ENCODE assay signal across 8 cellular contexts in the genomic region with DNA sequence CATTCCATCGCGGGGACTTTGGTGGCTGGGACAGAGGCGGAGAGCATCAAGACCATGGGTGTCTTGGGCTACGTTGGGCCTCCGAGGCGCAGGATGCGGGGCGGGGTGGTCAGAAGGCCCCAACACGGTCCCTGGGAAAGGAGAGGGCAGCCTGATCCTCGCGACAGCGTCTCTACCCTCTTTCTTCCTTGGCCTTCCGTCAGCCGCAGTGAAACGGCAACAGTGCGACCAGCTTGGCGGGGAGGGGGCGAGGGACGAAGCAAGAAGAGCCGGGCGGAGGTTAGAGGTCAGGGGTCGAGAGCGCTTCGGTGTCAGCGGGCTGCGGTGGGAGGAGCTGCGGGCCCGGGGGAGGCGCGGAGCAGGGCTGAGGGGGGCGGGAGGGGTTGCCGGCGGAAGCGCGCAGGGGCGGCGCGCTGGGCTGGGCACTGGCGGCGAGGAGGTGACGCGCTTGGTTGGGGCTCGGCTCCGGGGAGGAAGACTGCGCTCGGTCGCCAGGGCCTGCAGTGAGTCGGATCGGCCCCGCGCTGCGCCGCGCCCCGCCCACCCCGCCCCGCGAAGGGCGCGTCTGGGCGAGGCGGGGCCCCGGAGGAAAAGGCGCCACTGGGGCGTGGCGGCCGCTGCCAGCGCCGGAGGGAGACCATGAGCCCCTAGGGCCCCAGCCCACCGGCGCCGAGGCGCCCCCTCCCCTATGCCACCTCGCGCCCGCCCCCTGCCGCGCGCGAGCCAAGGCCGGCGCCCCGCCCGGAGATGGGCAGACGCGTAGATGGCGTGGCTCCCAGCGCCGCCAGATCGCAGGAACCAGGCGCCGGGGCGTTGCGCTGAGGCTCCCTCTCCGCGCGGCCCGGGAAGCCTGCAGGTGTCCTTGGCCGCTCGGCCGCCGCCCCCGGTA. TPM values are rescaled to one million over a fixed set of nuclear protein-coding genes. Genes with fewer than 3 reads are reported as not detected.
DNase-seq lines count a peak whose midpoint lies in the region; ATAC-seq and TF ChIP-seq lines count a peak whose summit lies in the region.

TSS of gene KCNC4 (plus strand) at position 600 of the 889 bp plus-strand sequence. CDS start 1,186 bp downstream, outside the sequence.

- TF ChIP-seq CTCF in foreskin keratinocyte (conservative IDR thresholded peaks at IDR 0.05) = no peak
- TF ChIP-seq CTCF in neural progenitor cell (IDR thresholded peaks at IDR 0.05) = no peak
- TF ChIP-seq CTCF in stomach (IDR thresholded peaks at IDR 0.05) = peak in 1 of 7 experiments; percentile 18

- peak within 1 kb of the TSS; percentile 87 for H3K27ac Mint-ChIP-seq in neural progenitor cell

- H4K20me1 ChIP-seq in neural progenitor cell (ENCODE audit: low read depth) = peaks cover 13% of the 10 kb centered on the region

- DNase-seq in DMS79 treated with DMSO at 0.1 percent for 48 hours (lab: John Stamatoyannopoulos, UW) = peak; percentile 79
- DNase-seq in SIG-M5 treated with dmso at 0.1 percent for 504 hours (lab: John Stamatoyannopoulos, UW; ENCODE audit: unreplicated experiment) = peak; percentile 81
- peak; percentile 89 for DNase-seq in activated gamma-delta T cell treated with Interleukin-2 at 50 U/mL for 16 hours
- DNase-seq in foreskin keratinocyte = peak in 1 of 2 donors; percentile 32
- DNase-seq in neural progenitor cell (ENCODE audit: low spot score) = peak; percentile 94
- DNase-seq in stomach = peak; percentile 88

- H3K9ac ChIP-seq in neural progenitor cell = no peak within 1 kb of the TSS

- peaks cover 30% of the 10 kb centered on the region for H3K4me1 Mint-ChIP-seq in neural progenitor cell

- H3K36me3 ChIP-seq in KOPT-K1 (ENCODE audit: insufficient read depth, low read length) = no peaks in the 10 kb centered on the region
- no peaks in the 10 kb centered on the region for H3K36me3 ChIP-seq in neural progenitor cell
- H3K36me3 ChIP-seq in stomach = no peaks in the 10 kb centered on the region

- H3F3A ChIP-seq in neural progenitor cell (ENCODE audit: low read depth) = peaks cover 38% of the 10 kb centered on the region

- WGBS in stomach, 5 donors = 1 to 6% (median 2%) methylated on average over 21 to 103 of the region's 103 CpGs

- H3K4me1 ChIP-seq in foreskin keratinocyte = no peaks in the 10 kb centered on the region
- peaks cover 19% of the 10 kb centered on the region for H3K4me1 ChIP-seq in neural progenitor cell
- peaks cover 38 to 57% (median 49%) of the 10 kb centered on the region in 4 donors for H3K4me1 ChIP-seq in stomach

- no peaks in the 10 kb centered on the region for H3K79me2 ChIP-seq in neural progenitor cell (ENCODE audit: low read depth)

- H3K27me3 Mint-ChIP-seq in neural progenitor cell (ENCODE audit: insufficient read depth, low read depth) = peaks cover 30% of the 10 kb centered on the region

- TF ChIP-seq EP300 in stomach (IDR thresholded peaks at IDR 0.05) = no peak

- peak within 1 kb of the TSS; percentile 68 for H3K4me3 ChIP-seq in neural progenitor cell
- peak within 1 kb of the TSS; percentile 83 to 89 (median 84) for H3K4me3 ChIP-seq in stomach

- peak within 1 kb of the TSS; percentile 90 for H3K4me3 Mint-ChIP-seq in neural progenitor cell

- H3K9me3 ChIP-seq in KOPT-K1 (ENCODE audit: insufficient read depth, low read length, poor library complexity, severe bottlenecking) (no peaks in the 10 kb centered on the region), neural progenitor cell (ENCODE audit: low read depth) (no peaks in the 10 kb centered on the region), stomach (no peaks in the 10 kb centered on the region)

- H3K9me3 Mint-ChIP-seq in neural progenitor cell = no peaks in the 10 kb centered on the region

- peak within 1 kb of the TSS; percentile 70 for H3K27ac ChIP-seq in KOPT-K1 (ENCODE audit: low read depth, low read length, poor library complexity, severe bottlenecking)
- no peak within 1 kb of the TSS for H3K27ac ChIP-seq in foreskin keratinocyte
- H3K27ac ChIP-seq in neural progenitor cell = no peak within 1 kb of the TSS
- peak within 1 kb of the TSS; percentile 75 to 91 (median 90) for H3K27ac ChIP-seq in stomach

- intact Hi-C loops in stomach (cut with DNase I; ENCODE audit: low total_unique reads) = no loop called here

- no peak for TF ChIP-seq POLR2A in stomach (IDR thresholded peaks at IDR 0.05)

- H2AFZ ChIP-seq in neural progenitor cell (replicated peaks) = peak within 1 kb of the TSS; percentile 86

- no peaks in the 10 kb centered on the region for H3K36me3 Mint-ChIP-seq in neural progenitor cell

- ATAC-seq in GM21825 (IDR thresholded peaks at IDR 0.05; ENCODE audit: unreplicated experiment) (peak; percentile 81), foreskin keratinocyte (peak; percentile 83)

- H3K4me2 ChIP-seq in neural progenitor cell = peak within 1 kb of the TSS; percentile 94

- H3K27me3 ChIP-seq in foreskin keratinocyte (peaks cover 27% of the 10 kb centered on the region), neural progenitor cell (peaks cover 45% of the 10 kb centered on the region), stomach (peaks cover 0 to 12% (median 10%) of the 10 kb centered on the region in 3 donors)

RNA-seq across cellular contexts. Expression of gene KCNC4, which starts in this region (rescaled TPM):
- total RNA-seq in foreskin keratinocyte = 1.8 and 1.9 TPM in 2 replicates
- polyA plus RNA-seq in foreskin keratinocyte = 1.5 and 1.7 TPM in 2 replicates
- 1.3 and 2.0 TPM in 2 replicates for total RNA-seq in neural progenitor cell (ENCODE audit: low replicate concordance)
- total RNA-seq in stomach = 10 to 100 TPM in 1 of 5 donors, 1 to 10 TPM in 4; 1.2 to 16.5 (median 6.5) TPM
- 1 to 10 TPM; 1.1 to 2.8 (median 2.5) TPM for polyA plus RNA-seq in stomach

Comparison
In these comparisons a context has a peak if more than half of its experiments do, and no peak if none do; other contexts are left out.
1. H3K27ac ChIP-seq: peak in KOPT-K1 (single experiment) and stomach (5 of 5); none in foreskin keratinocyte (single experiment) and neural progenitor cell (single experiment).